8 cellular contexts compared by ENCODE assay signal in the genomic region with DNA sequence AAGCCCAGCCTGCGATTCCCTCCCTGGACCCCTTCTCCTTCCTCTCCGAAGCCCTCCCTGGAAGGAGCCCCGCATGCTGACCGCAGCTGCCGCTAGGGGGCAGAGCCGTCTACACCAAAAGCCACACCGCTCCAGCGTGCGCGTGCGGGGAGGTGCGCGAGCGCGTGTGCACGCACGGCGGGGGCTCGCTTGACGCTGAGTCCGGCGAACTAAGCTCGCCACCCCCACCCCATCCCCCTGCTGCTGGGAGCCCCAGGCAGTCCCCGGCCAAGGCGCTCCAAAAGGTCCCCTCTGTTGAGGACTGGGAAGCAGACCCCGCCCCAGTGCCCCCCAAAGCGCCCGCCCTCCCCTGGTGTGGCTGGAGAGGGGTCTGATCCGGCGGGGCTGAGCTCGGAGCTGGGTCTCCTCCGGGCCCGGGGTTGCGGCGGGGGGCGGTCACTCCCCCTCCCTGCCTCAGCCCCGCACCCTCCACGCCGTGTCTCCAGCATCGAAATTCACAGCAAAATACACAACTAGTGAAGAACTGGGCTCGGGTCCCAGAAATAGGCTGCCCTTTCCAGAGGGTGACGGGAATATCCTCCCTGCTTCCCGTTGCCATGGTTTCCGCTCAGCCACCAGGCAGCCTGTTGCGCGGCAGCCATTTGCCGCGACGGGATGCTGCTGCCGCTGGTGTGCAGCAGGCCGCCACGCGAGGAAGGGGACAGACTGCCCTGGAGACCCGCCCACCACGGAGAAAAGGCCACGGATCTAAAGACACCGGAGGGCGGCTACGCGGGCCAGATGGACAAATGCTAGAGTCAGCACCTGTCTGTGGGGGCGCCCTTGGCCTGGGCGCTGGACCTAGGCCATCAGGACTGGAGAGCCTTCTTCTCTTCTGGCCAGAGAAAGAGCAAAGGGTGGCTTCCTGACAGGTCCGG. TPM values are rescaled to one million over a fixed set of nuclear protein-coding genes. Genes with fewer than 3 reads are reported as not detected.
DNase-seq lines count a peak whose midpoint lies in the region; ATAC-seq, FAIRE-seq and TF ChIP-seq lines count a peak whose summit lies in the region.

No MANE protein-coding gene starts in this region.

- H3K4me3 ChIP-seq in GM12875 (ENCODE audit: low read depth, low read length), result peak overlapping the region; percentile 29
- peak overlapping the region; percentile 55 for H3K4me3 ChIP-seq in HUES48 (ENCODE audit: low read depth, low read length)

- H3K36me3 ChIP-seq in HUES48 (ENCODE audit: control insufficient read depth, insufficient read depth, low read length), result no peaks in the 10 kb centered on the region

- peaks cover 41% of the 10 kb centered on the region for H3K9me3 ChIP-seq in HUES48 (ENCODE audit: control insufficient read depth, insufficient read depth, low read length)

- H3K27ac ChIP-seq in HUES48 (ENCODE audit: low read depth, low read length) (no peak overlapping the region), RWPE1 (no peak overlapping the region)

- DNase-seq in RWPE1 (ENCODE audit: low spot score) (peak; percentile 38), frontal cortex (ENCODE audit: low spot score in 2 of 2) (peak; percentile 62 to 68), occipital lobe (lab: John Stamatoyannopoulos, UW) (peak; percentile 65), superior temporal gyrus (ENCODE audit: extremely low spot score) (peak; percentile 82)
- DNase-seq in activated naive CD4-positive, alpha-beta T cell (lab: John Stamatoyannopoulos, UW), result peak; percentile 42 to 76 (median 56)

- no peak for ATAC-seq in HG02840 (IDR thresholded peaks at IDR 0.05; ENCODE audit: low FRiP score, unreplicated experiment)

- FAIRE-seq in frontal cortex (lab: Jason Lieb, UNC), result no peak

- TF ChIP-seq CTCF in GM12875 (IDR thresholded peaks at IDR 0.05; ENCODE audit: borderline replicate concordance, insufficient read depth, low read depth, low read length) (peak; percentile 81), RWPE1 (conservative IDR thresholded peaks at IDR 0.05; ENCODE audit: low read depth) (peak; percentile 71)

- POLR2A ChIA-PET in RWPE1 (lab: Yijun Ruan, JAX; ENCODE audit: low non-redundant PET), result no interaction called here

- no peak overlapping the region for H3K9ac ChIP-seq in HUES48 (ENCODE audit: low read depth, low read length)

- peaks cover 25% of the 10 kb centered on the region for H3K27me3 ChIP-seq in HUES48 (ENCODE audit: control insufficient read depth, insufficient read depth, low read length)

- no peaks in the 10 kb centered on the region for H3K4me1 ChIP-seq in HUES48 (ENCODE audit: control insufficient read depth, insufficient read depth, low read length)

- CTCF ChIA-PET in RWPE1 (lab: Yijun Ruan, JAX), result interaction anchor here (0.6 to 1.4 kb wide), 10 partner anchors 8 to 189 kb away, joined by 3 to 12 read pairs (median 4); no protein-coding TSS in a partner anchor

RNA-seq across cellular contexts. Expression of a gene that starts 11.2 kb away (rescaled TPM):
- total RNA-seq in frontal cortex (21.2 TPM), occipital lobe (17.3 TPM)

RNA-seq across cellular contexts. Expression of a gene that starts 36.8 kb away (rescaled TPM):
- total RNA-seq in frontal cortex (2.9 TPM), occipital lobe (1.7 TPM)
